In the genomic region with DNA sequence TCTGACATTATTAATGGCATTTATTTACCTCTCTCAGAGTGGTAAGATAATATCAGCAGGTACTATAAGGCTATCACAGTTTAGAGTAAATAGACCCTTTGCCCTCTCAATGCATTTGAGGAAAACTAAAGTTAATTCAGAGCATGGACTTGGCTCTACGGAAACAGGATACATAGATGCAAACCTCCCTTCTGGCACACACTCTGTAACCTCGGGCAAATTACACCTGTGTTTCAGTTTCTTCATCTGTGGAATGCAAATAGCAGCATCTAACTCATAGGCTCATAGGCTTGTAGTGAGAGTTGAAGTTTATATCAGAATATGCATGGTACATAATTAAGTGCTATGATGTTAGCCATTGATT, we compare ENCODE assay signal across 10 cellular contexts. TPM values are rescaled to one million over a fixed set of nuclear protein-coding genes. Genes with fewer than 3 reads are reported as not detected.
DNase-seq lines count a peak whose midpoint lies in the region; ATAC-seq and TF ChIP-seq lines count a peak whose summit lies in the region.
"Had no signal": no experiment of that assay in that cellular context is flagged by ENCODE, and none has a peak within 500 bp of the region (broad histone marks: within the 10 kb centered on the region; RNA-seq: fewer than 3 reads in every experiment).

No MANE protein-coding gene starts in this region.

- H3K4me1 ChIP-seq in breast epithelium (no peaks in the 10 kb centered on the region), transverse colon (peaks cover 0 to 48% (median 14%) of the 10 kb centered on the region in 4 donors)

- TF ChIP-seq EP300 in transverse colon (IDR thresholded peaks at IDR 0.05; ENCODE audit: low read depth), result no peak

- no peak for TF ChIP-seq POLR2A in breast epithelium (IDR thresholded peaks at IDR 0.05)
- no peak for TF ChIP-seq POLR2A in transverse colon (IDR thresholded peaks at IDR 0.05)

- peak; percentile 64 to 88 for DNase-seq in T47D (ENCODE audit: low read depth in 1 of 2, low spot score in 1 of 2)
- DNase-seq in breast epithelium (ENCODE audit: low spot score in 2 of 2), result no peak
- DNase-seq in NCI-H526 (lab: John Stamatoyannopoulos, UW), result peak; percentile 86 to 89
- no peak for DNase-seq in transverse colon
- DNase-seq in KBM-7, result no peak
- DNase-seq in activated naive CD4-positive, alpha-beta T cell (lab: John Stamatoyannopoulos, UW), result no peak
- DNase-seq in NCI-H446 treated with DMSO at 0.1 percent for 48 hours (lab: John Stamatoyannopoulos, UW), result no peak
- DNase-seq: central memory CD4-positive, alpha-beta T cell had no signal

- TF ChIP-seq CTCF in breast epithelium (IDR thresholded peaks at IDR 0.05) (no peak), transverse colon (IDR thresholded peaks at IDR 0.05) (no peak)

- H3K27ac ChIP-seq in breast epithelium (peak overlapping the region in 1 of 2 donors; percentile 23), transverse colon (peak overlapping the region; percentile 41 to 64 (median 50))

- H3K36me3 ChIP-seq in breast epithelium (no peaks in the 10 kb centered on the region), transverse colon (no peaks in the 10 kb centered on the region)

- H3K4me3 ChIP-seq in breast epithelium (no peak overlapping the region), transverse colon (no peak overlapping the region)

- intact Hi-C loops in breast epithelium (cut with DNase I; ENCODE audit: low total_unique reads), result no loop called here
- intact Hi-C loops in transverse colon (cut with DNase I; ENCODE audit: low total_unique reads), result no loop called here

- in situ Hi-C loops in T47D (cut with HindIII; ENCODE audit: low pct_unique_long_range_greater_than_20kb, low sequenced_read_pairs) (no loop called here), transverse colon (cut with MboI; ENCODE audit: low pct_ligation_motif_present in 1 of 4, low pct_unique_long_range_greater_than_20kb in 1 of 4, low sequenced_read_pairs in 3 of 4) (no loop called here), KBM-7 (cut with MboI; ENCODE audit: low pct_unique_long_range_greater_than_20kb, low sequenced_read_pairs) (no loop called here)

- H3K27me3 ChIP-seq in breast epithelium (no peaks in the 10 kb centered on the region), transverse colon (peaks cover 19% of the 10 kb centered on the region)

- peak; percentile 83 for ATAC-seq in HG02943 (IDR thresholded peaks at IDR 0.05; ENCODE audit: low read depth, unreplicated experiment)
- ATAC-seq: sciatic nerve had no signal

- WGBS in transverse colon (ENCODE audit: low coverage in 1 of 2), 2 donors, result 35% methylated on average over 2 of the region's 2 CpGs; no CpG with 5 or more reads in 1 of the 2 donors

- H3K9me3 ChIP-seq in breast epithelium, result no peaks in the 10 kb centered on the region
- H3K9me3 ChIP-seq in transverse colon, result no peaks in the 10 kb centered on the region

RNA-seq across cellular contexts. Expression of a gene that starts 5.6 kb away (rescaled TPM):
- 10 to 100 TPM; 18.7 to 78.0 (median 41.9) TPM for total RNA-seq in breast epithelium
- 100 to 1,000 TPM in 2 of 4 donors, 10 to 100 TPM in 2; 82.3 to 112 (median 100) TPM for total RNA-seq in transverse colon

Comparison
In these comparisons a context has a peak if more than half of its experiments do, and no peak if none do; other contexts are left out.
1. DNase-seq: peak in T47D (2 of 2) and NCI-H526 (2 of 2); none in breast epithelium (0 of 2), transverse colon (single experiment), KBM-7 (single experiment), activated naive CD4-positive, alpha-beta T cell (0 of 4) and NCI-H446 treated with DMSO at 0.1 percent for 48 hours (single experiment).